27 cellular contexts compared by ENCODE assay signal in the genomic region with DNA sequence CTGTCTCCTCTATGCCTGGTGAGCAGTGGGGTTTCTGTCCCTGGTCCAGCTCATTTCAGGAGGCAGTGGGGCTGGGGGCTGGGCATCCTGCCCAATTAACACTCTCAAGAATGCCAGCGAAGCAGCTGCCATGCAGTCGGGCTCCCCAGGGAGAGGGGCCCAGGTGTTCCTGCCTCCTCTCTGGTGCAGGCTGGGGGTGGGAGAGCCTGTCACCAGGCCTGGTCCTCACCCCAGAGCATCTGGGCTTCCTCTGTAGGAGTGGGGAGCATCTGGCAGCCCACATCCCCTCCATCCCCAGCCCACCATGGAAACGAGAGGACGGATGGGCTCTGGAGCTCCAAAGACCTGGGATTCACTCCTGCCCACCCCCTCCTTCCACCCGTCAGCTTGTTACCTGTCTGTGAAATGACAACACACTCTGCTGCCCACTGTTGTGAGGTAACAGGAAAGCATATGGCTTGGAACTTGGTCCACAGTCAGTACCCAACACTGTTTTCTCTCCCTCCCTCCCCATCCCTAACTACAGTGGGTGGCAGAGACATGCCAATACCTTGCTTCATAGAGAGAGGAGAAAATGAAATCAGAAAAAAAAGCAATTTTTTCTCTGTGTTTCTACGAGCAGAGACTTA.
DNase-seq lines count a peak whose midpoint lies in the region; ATAC-seq, FAIRE-seq and TF ChIP-seq lines count a peak whose summit lies in the region.
"Had no signal": no experiment of that assay in that cellular context is flagged by ENCODE, and none has a peak within 500 bp of the region (broad histone marks: within the 10 kb centered on the region; RNA-seq: fewer than 3 reads in every experiment).

No MANE protein-coding gene starts in this region.

- no peak overlapping the region for H3K4me3 ChIP-seq in BLaER1
- H3K4me3 ChIP-seq in DND-41 (ENCODE audit: low read depth in 1 of 2, low read length in 2 of 2): no peak overlapping the region
- no peak overlapping the region for H3K4me3 ChIP-seq in dorsolateral prefrontal cortex
- H3K4me3 ChIP-seq: HAP-1, neural progenitor cell, pancreas, thoracic aorta had no signal

- no peaks in the 10 kb centered on the region for H3K9me3 ChIP-seq in BLaER1
- no peaks in the 10 kb centered on the region for H3K9me3 ChIP-seq in DND-41 (ENCODE audit: insufficient read depth, low read length, severe bottlenecking)
- H3K9me3 ChIP-seq: BE2C, Caco-2, HAP-1, pancreas, thoracic aorta had no signal

- H3K9ac ChIP-seq in BLaER1: 0 out of 2 replicates have a peak overlapping the region, but pooled peaks have one; percentile 7
- no peak overlapping the region for H3K9ac ChIP-seq in DND-41 (ENCODE audit: low read depth, low read length)
- H3K9ac ChIP-seq: neural progenitor cell had no signal

- H3K4me2 ChIP-seq in BLaER1 (peak overlapping the region; percentile 67), DND-41 (ENCODE audit: insufficient read depth, low read length) (no peak overlapping the region)
- H3K4me2 ChIP-seq: neural progenitor cell had no signal

- H3K27ac ChIP-seq in BLaER1: no peak overlapping the region
- H3K27ac ChIP-seq in DND-41 (ENCODE audit: low read length): no peak overlapping the region
- peak overlapping the region in 32 of 59 donors; percentile 5 to 78 (median 50) for H3K27ac ChIP-seq in dorsolateral prefrontal cortex
- H3K27ac ChIP-seq: HL-60, neural progenitor cell, pancreas, thoracic aorta had no signal

- TF ChIP-seq CTCF in DND-41 (IDR thresholded peaks at IDR 0.05; ENCODE audit: borderline replicate concordance, extremely low read depth, low read length, poor library complexity, severe bottlenecking) (no peak), dorsolateral prefrontal cortex (IDR thresholded peaks at IDR 0.05 in 54 of 56, conservative IDR thresholded peaks at IDR 0.05 in 2 of 56; ENCODE audit: low read depth in 1 of 56, partially characterized antibody in 56 of 56) (no peak)

- peak; percentile 41 for DNase-seq in DND-41
- peak; percentile 58 for DNase-seq in NCI-H345 (lab: John Stamatoyannopoulos, UW)
- DNase-seq in dorsolateral prefrontal cortex: peak in 1 of 10 donors; percentile 53
- DNase-seq in GM12891 (ENCODE audit: insufficient read length, low spot score): no peak
- no peak for DNase-seq in DMS53 treated with DMSO at 0.1 percent for 48 hours (lab: John Stamatoyannopoulos, UW; ENCODE audit: unreplicated experiment)
- DNase-seq: activated CD4-positive, alpha-beta T cell treated with anti-CD3 and anti-CD28 coated beads for 48 hours; activated CD8-positive, alpha-beta memory T cell treated with anti-CD3 and anti-CD28 coated beads for 24 hours; activated T-cell treated with anti-CD3 and anti-CD28 coated beads for 4 hours; amniotic stem cell; BE2C; kidney; left ventricle myocardium superior; NCI-H187; NCI-H2227 treated with DMSO at 0.1 percent for 48 hours; pancreas; retina; stimulated activated naive CD4-positive, alpha-beta T cell treated with Interleukin-2 at 50 U/mL for 16 hours; SW 1271 had no signal

- no peaks in the 10 kb centered on the region for H3K27me3 ChIP-seq in BLaER1
- H3K27me3 ChIP-seq in DND-41 (ENCODE audit: insufficient read depth, low read length, poor library complexity): no peaks in the 10 kb centered on the region
- no peaks in the 10 kb centered on the region for H3K27me3 ChIP-seq in dorsolateral prefrontal cortex
- H3K27me3 ChIP-seq: BE2C, neural progenitor cell, pancreas had no signal

- peaks cover 34% of the 10 kb centered on the region for H3K4me1 ChIP-seq in BLaER1
- no peaks in the 10 kb centered on the region for H3K4me1 ChIP-seq in DND-41 (ENCODE audit: insufficient read depth, low read length)
- H3K4me1 ChIP-seq: BE2C, Caco-2, HAP-1, pancreas had no signal

- TF ChIP-seq POLR2A in GM12891 (IDR thresholded peaks at IDR 0.05; ENCODE audit: low read depth, low read length): no peak

- intact Hi-C loops in dorsolateral prefrontal cortex (cut with DNase I): no loop called here

- no peak for FAIRE-seq in GM12891 (lab: Jason Lieb, UNC)
- FAIRE-seq: frontal cortex, kidney, pancreas, urothelium cell line had no signal

- no peak overlapping the region for H2AFZ ChIP-seq in DND-41 (ENCODE audit: low read depth, low read length)
- H2AFZ ChIP-seq: neural progenitor cell had no signal

- H3K36me3 ChIP-seq in BLaER1: no peaks in the 10 kb centered on the region
- H3K36me3 ChIP-seq in DND-41 (ENCODE audit: insufficient read depth, low read length): no peaks in the 10 kb centered on the region
- H3K36me3 ChIP-seq: BE2C, HAP-1, neural progenitor cell, pancreas, thoracic aorta had no signal

- H4K20me1 ChIP-seq in BLaER1 (no peaks in the 10 kb centered on the region), DND-41 (ENCODE audit: insufficient read depth, low read length) (no peaks in the 10 kb centered on the region)

- ATAC-seq in DND-41 (ENCODE audit: insufficient read depth, low read depth) (peak; percentile 69; the same call in 2 of the 3 replicates), GM18519 (IDR thresholded peaks at IDR 0.05; ENCODE audit: low FRiP score, unreplicated experiment) (no peak)

- no peaks in the 10 kb centered on the region for H3K79me2 ChIP-seq in DND-41 (ENCODE audit: insufficient read depth, low read length)

TF ChIP-seq in GM12891, 5 proteins besides CTCF, POLR2A, EP300 and RAD21:
- no peak for TF ChIP-seq TAF1 (IDR thresholded peaks at IDR 0.05; ENCODE audit: low read depth, low read length)

Comparison
In these comparisons a context has a peak if more than half of its experiments do, and no peak if none do; other contexts are left out.
1. H3K27ac ChIP-seq: peak in dorsolateral prefrontal cortex (32 of 59); none in BLaER1 (single experiment) and DND-41 (single experiment).
2. DNase-seq: peak in DND-41 (single experiment) and NCI-H345 (single experiment); none in GM12891 (single experiment) and DMS53 treated with DMSO at 0.1 percent for 48 hours (single experiment).